Comparison of ENCODE assay signal across 11 cellular contexts in genomic region chr3:69282191-69282590, GRCh38.
DNase-seq lines count a peak whose midpoint lies in the region; ATAC-seq lines count a peak whose summit lies in the region.
"Had no signal": no experiment of that assay in that cellular context is flagged by ENCODE, and none has a peak within 500 bp of the region (broad histone marks: within the 10 kb centered on the region; RNA-seq: fewer than 3 reads in every experiment).

No MANE protein-coding gene starts in this region.

- intact Hi-C loops in head of caudate nucleus (cut with DNase I): no loop called here

- ATAC-seq in GM18868 (IDR thresholded peaks at IDR 0.05; ENCODE audit: unreplicated experiment) (peak; percentile 67), HG03354 (IDR thresholded peaks at IDR 0.05; ENCODE audit: poor library complexity, severe bottlenecking, unreplicated experiment) (no peak), GM21786 (IDR thresholded peaks at IDR 0.05; ENCODE audit: unreplicated experiment) (no peak)

- peak in 2 of 3 experiments; percentile 22 to 48 for DNase-seq in activated CD8-positive, alpha-beta memory T cell treated with anti-CD3 and anti-CD28 coated beads for 48 hours (ENCODE audit: low read depth in 2 of 3, low spot score in 2 of 3)
- DNase-seq in head of caudate nucleus: peak in 41 of 42 donors; percentile 36 to 92 (median 71)
- DNase-seq in stimulated activated CD4-positive, alpha-beta T cell treated with anti-CD3 and anti-CD28 coated beads, TNF-alpha, amount 100 ng/mL, for 48 hours (ENCODE audit: low read depth in 3 of 3): peak; percentile 48 to 67 (median 51)
- no peak for DNase-seq in DMS153 treated with DMSO at 0.1 percent for 48 hours (lab: John Stamatoyannopoulos, UW; ENCODE audit: unreplicated experiment)
- no peak for DNase-seq in NCI-H1092 (lab: John Stamatoyannopoulos, UW)
- DNase-seq: activated B cell treated with CpG ODN at 0.5 μM for 24 hours, NCI-H69, uterus had no signal

Comparison
In these comparisons a context has a peak if more than half of its experiments do, and no peak if none do; other contexts are left out.
1. DNase-seq: peak in activated CD8-positive, alpha-beta memory T cell treated with anti-CD3 and anti-CD28 coated beads for 48 hours (2 of 3), head of caudate nucleus (41 of 42) and stimulated activated CD4-positive, alpha-beta T cell treated with anti-CD3 and anti-CD28 coated beads, TNF-alpha, amount 100 ng/mL, for 48 hours (3 of 3); none in DMS153 treated with DMSO at 0.1 percent for 48 hours (single experiment) and NCI-H1092 (single experiment).